ENCODE assay signal across 8 cellular contexts in the genomic region with DNA sequence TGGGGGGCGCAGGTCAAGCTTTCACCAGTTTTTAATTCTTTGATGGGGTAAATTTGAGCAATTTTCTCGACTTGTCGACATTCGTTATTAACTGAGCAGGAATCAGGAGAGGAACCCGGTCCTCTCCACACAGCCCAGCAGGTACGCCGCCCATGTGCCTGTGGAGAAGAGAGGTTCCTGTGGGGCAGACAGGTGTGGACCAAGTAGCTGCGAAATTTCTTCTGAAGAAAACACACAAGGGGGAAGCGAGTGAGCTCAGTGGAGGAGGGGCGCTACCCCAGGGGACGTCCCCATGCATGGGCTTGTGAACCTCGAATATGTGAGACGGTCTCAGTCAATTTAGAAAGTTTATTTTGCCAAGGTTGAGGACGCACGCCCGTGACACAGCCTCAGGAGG. TPM values are rescaled to one million over a fixed set of nuclear protein-coding genes. Genes with fewer than 3 reads are reported as not detected.
A peak's percentile ranks its signal among the peaks of the same experiment; 100 is the strongest.
DNase-seq lines count a peak whose midpoint lies in the region; ATAC-seq and TF ChIP-seq lines count a peak whose summit lies in the region.
"Not testable (repeated sequence)": the region's sequence is repeated elsewhere in the genome, so short reads cannot be mapped to it uniquely, and the experiment has no call there.

No MANE protein-coding gene starts in this region.

- peak overlapping the region; percentile 83 for H3K4me3 Mint-ChIP-seq in activated CD8-positive, alpha-beta T cell treated with anti-CD3 and anti-CD28 coated beads, Interleukin-2, amount 10 ng/mL, durations not matched to agents 7 days and 5 days

- H3K27ac ChIP-seq in Karpas-422 (ENCODE audit: low read length) = peak overlapping the region; percentile 30; the same call in 1 of the 2 replicates
- not testable (repeated sequence) for H3K27ac ChIP-seq in ectodermal cell (ENCODE audit: insufficient read depth, low read depth, low read length, poor library complexity, severe bottlenecking); rectal smooth muscle tissue (ENCODE audit: low read depth, low read length)

- not testable (repeated sequence) for TF ChIP-seq CTCF in AG09309 (IDR thresholded peaks at IDR 0.05; ENCODE audit: control insufficient read depth, insufficient read depth, low read depth, low read length, missing control alignments); kidney epithelial cell (IDR thresholded peaks at IDR 0.05; ENCODE audit: insufficient read depth, low read length, poor library complexity, severe bottlenecking)

- H3K9me2 ChIP-seq in Karpas-422 (replicated peaks; ENCODE audit: insufficient read depth, low read length) = not testable (repeated sequence)

- H3K27me3 ChIP-seq in Karpas-422 (ENCODE audit: low read length); ectodermal cell (ENCODE audit: control insufficient read depth, insufficient read depth, low read length, poor library complexity, severe bottlenecking); kidney epithelial cell (ENCODE audit: control insufficient read depth, insufficient read depth, low read length); rectal smooth muscle tissue (ENCODE audit: control insufficient read depth, insufficient read depth, low read length): not testable (repeated sequence)

- POLR2A ChIA-PET in activated CD8-positive, alpha-beta T cell treated with anti-CD3 and anti-CD28 coated beads, Interleukin-2, amount 10 ng/mL, durations not matched to agents 7 days and 5 days (lab: Charles Lee) = not testable (repeated sequence)

- peak overlapping the region; percentile 72 for H3K9ac ChIP-seq in Karpas-422 (ENCODE audit: low read length)
- H3K9ac ChIP-seq in rectal smooth muscle tissue (ENCODE audit: low read length) = not testable (repeated sequence)

- not testable (repeated sequence) for H4K20me1 ChIP-seq in Karpas-422 (ENCODE audit: insufficient read depth, low read depth, low read length)

- H3K27me3 Mint-ChIP-seq in activated CD8-positive, alpha-beta T cell treated with anti-CD3 and anti-CD28 coated beads, Interleukin-2, amount 10 ng/mL, durations not matched to agents 7 days and 5 days (ENCODE audit: low read depth) = not testable (repeated sequence)

- DNase-seq in AG09309 (ENCODE audit: low read depth); kidney epithelial cell (ENCODE audit: low read depth): not testable (repeated sequence)
- DNase-seq in Karpas-422 = peak; percentile 47
- DNase-seq in activated CD8-positive, alpha-beta T cell treated with anti-CD3 and anti-CD28 coated beads, Interleukin-2, amount 10 ng/mL, durations not matched to agents 7 days and 5 days = peak; percentile 25

- H3K36me3 Mint-ChIP-seq in activated CD8-positive, alpha-beta T cell treated with anti-CD3 and anti-CD28 coated beads, Interleukin-2, amount 10 ng/mL, durations not matched to agents 7 days and 5 days (ENCODE audit: low read depth) = not testable (repeated sequence)

- not testable (repeated sequence) for H3K79me2 ChIP-seq in Karpas-422 (ENCODE audit: low read length)

- H3K4me1 ChIP-seq in Karpas-422 (ENCODE audit: low read length); ectodermal cell (ENCODE audit: control insufficient read depth, insufficient read depth, low read length); rectal smooth muscle tissue (ENCODE audit: control insufficient read depth, insufficient read depth, low read length): not testable (repeated sequence)

- H3K9me3 Mint-ChIP-seq in activated CD8-positive, alpha-beta T cell treated with anti-CD3 and anti-CD28 coated beads, Interleukin-2, amount 10 ng/mL, durations not matched to agents 7 days and 5 days (ENCODE audit: insufficient read depth) = not testable (repeated sequence)

- peak overlapping the region; percentile 77 for H3K27ac Mint-ChIP-seq in activated CD8-positive, alpha-beta T cell treated with anti-CD3 and anti-CD28 coated beads, Interleukin-2, amount 10 ng/mL, durations not matched to agents 7 days and 5 days

- CTCF ChIA-PET in activated CD8-positive, alpha-beta T cell treated with anti-CD3 and anti-CD28 coated beads, Interleukin-2, amount 10 ng/mL, durations not matched to agents 7 days and 5 days (lab: Charles Lee) = not testable (repeated sequence)

- H3K36me3 ChIP-seq in Karpas-422 (ENCODE audit: insufficient read depth, low read length); ectodermal cell (ENCODE audit: control insufficient read depth, insufficient read depth, low read length); kidney epithelial cell (ENCODE audit: control insufficient read depth, insufficient read depth, low read length); rectal smooth muscle tissue (ENCODE audit: control insufficient read depth, insufficient read depth, low read length): not testable (repeated sequence)

- not testable (repeated sequence) for H3K9me3 ChIP-seq in Karpas-422 (ENCODE audit: low read length); ectodermal cell (ENCODE audit: control insufficient read depth, low read length)

- 0 to 3% methylated on average over 7 to 8 of the region's 16 CpGs for WGBS in ectodermal cell, 2 experiments

- peak overlapping the region; percentile 56 for H3K4me2 ChIP-seq in Karpas-422 (ENCODE audit: low read depth, low read length, poor library complexity, severe bottlenecking)

- peak; percentile 22 for ATAC-seq in GM19324 (IDR thresholded peaks at IDR 0.05; ENCODE audit: low FRiP score, unreplicated experiment)
- ATAC-seq in HG02852 (IDR thresholded peaks at IDR 0.05; ENCODE audit: unreplicated experiment) = peak; percentile 11
- peak; percentile 31 for ATAC-seq in activated CD8-positive, alpha-beta T cell treated with anti-CD3 and anti-CD28 coated beads, Interleukin-2, amount 10 ng/mL, durations not matched to agents 7 days and 5 days

- H2AFZ ChIP-seq in Karpas-422 (ENCODE audit: low read length) = not testable (repeated sequence)

- not testable (repeated sequence) for H3K4me1 Mint-ChIP-seq in activated CD8-positive, alpha-beta T cell treated with anti-CD3 and anti-CD28 coated beads, Interleukin-2, amount 10 ng/mL, durations not matched to agents 7 days and 5 days (ENCODE audit: low read depth)

- peak overlapping the region; percentile 34 for H3K4me3 ChIP-seq in AG09309 (ENCODE audit: control insufficient read depth, low read depth, low read length)
- peak overlapping the region; percentile 64 for H3K4me3 ChIP-seq in Karpas-422 (ENCODE audit: low read length)
- peak overlapping the region; percentile 43 for H3K4me3 ChIP-seq in ectodermal cell (ENCODE audit: insufficient read depth, low read depth, low read length)
- peak overlapping the region; percentile 46 for H3K4me3 ChIP-seq in kidney epithelial cell (ENCODE audit: low read depth, low read length)
- peak overlapping the region; percentile 52 for H3K4me3 ChIP-seq in rectal smooth muscle tissue (ENCODE audit: low read length)

RNA-seq across cellular contexts. Expression of a gene that starts 0.4 kb away (rescaled TPM):
- total RNA-seq in Karpas-422 (2014; rRNA removed; shearing (Covaris generic); ENCODE audit: low replicate concordance) = 26.4 and 26.8 TPM in 2 replicates
- total RNA-seq in activated CD8-positive, alpha-beta T cell treated with anti-CD3 and anti-CD28 coated beads, Interleukin-2, amount 10 ng/mL, durations not matched to agents 7 days and 5 days = 10 to 100 TPM; 22.0 to 23.3 TPM
- polyA plus RNA-seq in ectodermal cell (2013, experiment 1 of 4) = 35.3 TPM
- polyA plus RNA-seq in ectodermal cell (2013, experiment 2 of 4) = 38.3 TPM
- polyA plus RNA-seq in ectodermal cell (2013, experiment 3 of 4) = 26.9 TPM
- 34.0 TPM for polyA plus RNA-seq in ectodermal cell (2013, experiment 4 of 4)
- total RNA-seq in kidney epithelial cell = 18.3 and 26.9 TPM in 2 replicates

RNA-seq across cellular contexts. Expression of a gene that starts 45.9 kb away (rescaled TPM):
- total RNA-seq in Karpas-422 (2014; rRNA removed; shearing (Covaris generic); ENCODE audit: low replicate concordance) = not detected in 2 replicates
- total RNA-seq in activated CD8-positive, alpha-beta T cell treated with anti-CD3 and anti-CD28 coated beads, Interleukin-2, amount 10 ng/mL, durations not matched to agents 7 days and 5 days = not detected
- polyA plus RNA-seq in ectodermal cell (2013, experiment 1 of 4) = 1.1 TPM
- polyA plus RNA-seq in ectodermal cell (2013, experiment 2 of 4) = 0.12 TPM
- 0.32 TPM for polyA plus RNA-seq in ectodermal cell (2013, experiment 3 of 4)
- 0.24 TPM for polyA plus RNA-seq in ectodermal cell (2013, experiment 4 of 4)
- total RNA-seq in kidney epithelial cell = not detected in 2 replicates
